Comparison of ENCODE assay signal across 17 cellular contexts in the genomic region with DNA sequence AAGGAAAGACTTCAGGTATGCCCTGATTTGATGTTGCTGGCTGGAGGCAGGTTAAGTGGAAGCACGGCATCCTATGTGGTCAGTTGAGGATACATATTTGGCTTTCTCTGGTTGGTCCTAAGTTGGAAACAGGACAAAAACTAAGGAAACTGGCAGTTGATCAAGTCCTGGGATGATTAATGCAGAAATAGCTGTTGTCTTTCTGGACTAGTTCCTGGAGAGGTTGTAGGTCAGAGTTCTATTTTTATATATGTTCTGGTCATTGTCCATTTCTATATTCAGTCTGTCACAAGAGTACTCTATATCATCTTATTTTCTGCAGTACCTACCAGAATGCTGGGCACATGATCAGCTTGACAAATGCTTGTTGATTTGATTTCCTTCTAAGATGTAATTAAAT. TPM values are rescaled to one million over a fixed set of nuclear protein-coding genes. Genes with fewer than 3 reads are reported as not detected.
DNase-seq lines count a peak whose midpoint lies in the region; ATAC-seq and TF ChIP-seq lines count a peak whose summit lies in the region.
"Had no signal": no experiment of that assay in that cellular context is flagged by ENCODE, and none has a peak within 500 bp of the region (broad histone marks: within the 10 kb centered on the region; RNA-seq: fewer than 3 reads in every experiment).

No MANE protein-coding gene starts in this region.

- H3K36me3 ChIP-seq in skeletal muscle tissue (ENCODE audit: control insufficient read depth in 3 of 3, insufficient read depth in 3 of 3, low read length in 3 of 3) (no peaks in the 10 kb centered on the region), endodermal cell (ENCODE audit: control insufficient read depth, insufficient read depth, low read length) (no peaks in the 10 kb centered on the region)

- no peak overlapping the region for H3K27ac Mint-ChIP-seq in endodermal cell
- H3K27ac Mint-ChIP-seq: activated T-helper 2 cell treated with anti-CD3 and anti-CD28 coated beads, Interferon-gamma antibody, Interleukin-2, Interleukin-4, amounts not matched to agents 10 μg/mL and 5 μg/mL and 100 μg/mL, durations not matched to agents 14 hours and 24 hours and 36 hours had no signal

- WGBS in endodermal cell (ENCODE audit: insufficient coverage in 1 of 2, insufficient read length in 1 of 2), 2 experiments, result 88 to 100% methylated on average over 1 of the region's 1 CpG

- TF ChIP-seq CTCF in endodermal cell (conservative IDR thresholded peaks at IDR 0.05), result no peak

- H3K9me3 ChIP-seq in skeletal muscle tissue (ENCODE audit: control insufficient read depth in 3 of 3, low read length in 3 of 3), result no peaks in the 10 kb centered on the region
- H3K9me3 ChIP-seq in endodermal cell (ENCODE audit: control insufficient read depth, low read length), result peaks cover 9% of the 10 kb centered on the region
- H3K9me3 ChIP-seq: mucosa of descending colon had no signal

- peaks cover 2 to 21% (median 3%) of the 10 kb centered on the region in 3 donors for H3K4me1 ChIP-seq in skeletal muscle tissue (ENCODE audit: control insufficient read depth in 3 of 3, insufficient read depth in 3 of 3, low read length in 3 of 3)
- H3K4me1 ChIP-seq in endodermal cell (ENCODE audit: control insufficient read depth, insufficient read depth, low read length), result no peaks in the 10 kb centered on the region

- H3K36me3 Mint-ChIP-seq in endodermal cell (ENCODE audit: low read depth), result no peaks in the 10 kb centered on the region

- ATAC-seq in Right ventricle myocardium superior (ENCODE audit: poor library complexity), result peak; percentile 6
- ATAC-seq in left ventricle myocardium superior, result peak; percentile 27
- ATAC-seq in GM21576 (IDR thresholded peaks at IDR 0.05; ENCODE audit: unreplicated experiment), result no peak
- ATAC-seq: A549 had no signal

- no peak overlapping the region for H3K4me3 Mint-ChIP-seq in endodermal cell

- no peaks in the 10 kb centered on the region for H3K27me3 ChIP-seq in skeletal muscle tissue (ENCODE audit: control insufficient read depth in 3 of 3, insufficient read depth in 3 of 3, low read length in 3 of 3)
- no peaks in the 10 kb centered on the region for H3K27me3 ChIP-seq in endodermal cell (ENCODE audit: control insufficient read depth, insufficient read depth, low read length, poor library complexity, severe bottlenecking)

- H3K9me3 Mint-ChIP-seq in endodermal cell, result peaks cover 27% of the 10 kb centered on the region
- H3K9me3 Mint-ChIP-seq: activated T-helper 2 cell treated with anti-CD3 and anti-CD28 coated beads, Interferon-gamma antibody, Interleukin-2, Interleukin-4, amounts not matched to agents 10 μg/mL and 5 μg/mL and 100 μg/mL, durations not matched to agents 14 hours and 24 hours and 36 hours had no signal

- no peak overlapping the region for H3K9ac ChIP-seq in skeletal muscle tissue (ENCODE audit: low read depth in 1 of 3, low read length in 3 of 3)
- H3K9ac ChIP-seq in endodermal cell (ENCODE audit: extremely low read depth, low read length, poor library complexity, severe bottlenecking), result no peak overlapping the region

- peaks cover 1% of the 10 kb centered on the region for H3K4me1 Mint-ChIP-seq in endodermal cell

- intact Hi-C loops in Right ventricle myocardium superior (cut with DNase I), result no loop called here
- intact Hi-C loops in cardiac septum (cut with DNase I), result loop anchor here (2.0 kb wide), 1 partner anchor 58 kb away; no protein-coding TSS in a partner anchor
- intact Hi-C loops in left ventricle myocardium superior (cut with micrococcal nuclease), result no loop called here

- H3K4me3 ChIP-seq in skeletal muscle tissue (ENCODE audit: low read length in 3 of 3), result peak overlapping the region in 1 of 3 donors; percentile 10
- H3K4me3 ChIP-seq in endodermal cell (ENCODE audit: low read length), result no peak overlapping the region
- H3K4me3 ChIP-seq: A549, mucosa of descending colon had no signal

- DNase-seq in Right ventricle myocardium superior, result no peak
- DNase-seq in cardiac septum (ENCODE audit: low spot score), result no peak
- peak; percentile 47 for DNase-seq in astrocyte of the hippocampus (ENCODE audit: low read depth, low spot score)
- no peak for DNase-seq in left ventricle myocardium superior
- no peak for DNase-seq in SW 1271 (lab: John Stamatoyannopoulos, UW)
- no peak for DNase-seq in endodermal cell
- DNase-seq: aorta, Kasumi-1, NCI-H146, NCI-H446 treated with DMSO at 0.1 percent for 48 hours, OCI-M1 had no signal

- H3K27me3 Mint-ChIP-seq in endodermal cell (ENCODE audit: insufficient read depth), result peaks cover 5% of the 10 kb centered on the region

- H3K27ac ChIP-seq in skeletal muscle tissue (ENCODE audit: low read depth, low read length), result peak overlapping the region; percentile 78
- H3K27ac ChIP-seq in endodermal cell (ENCODE audit: low read depth, low read length), result no peak overlapping the region
- H3K27ac ChIP-seq: A549, HL-60 had no signal

RNA-seq across cellular contexts. Expression of a gene that starts 4.0 kb away (rescaled TPM):
- total RNA-seq in Right ventricle myocardium superior (51.3 TPM), cardiac septum (66.3 TPM), left ventricle myocardium superior (56.2 TPM), skeletal muscle tissue (178 TPM), endodermal cell (10 to 100 TPM; 37.1 to 39.0 TPM)
- 34.7 TPM for polyA plus RNA-seq in endodermal cell (2013, experiment 1 of 2)
- polyA plus RNA-seq in endodermal cell (2013, experiment 2 of 2), result 25.9 TPM
